In the genomic region with DNA sequence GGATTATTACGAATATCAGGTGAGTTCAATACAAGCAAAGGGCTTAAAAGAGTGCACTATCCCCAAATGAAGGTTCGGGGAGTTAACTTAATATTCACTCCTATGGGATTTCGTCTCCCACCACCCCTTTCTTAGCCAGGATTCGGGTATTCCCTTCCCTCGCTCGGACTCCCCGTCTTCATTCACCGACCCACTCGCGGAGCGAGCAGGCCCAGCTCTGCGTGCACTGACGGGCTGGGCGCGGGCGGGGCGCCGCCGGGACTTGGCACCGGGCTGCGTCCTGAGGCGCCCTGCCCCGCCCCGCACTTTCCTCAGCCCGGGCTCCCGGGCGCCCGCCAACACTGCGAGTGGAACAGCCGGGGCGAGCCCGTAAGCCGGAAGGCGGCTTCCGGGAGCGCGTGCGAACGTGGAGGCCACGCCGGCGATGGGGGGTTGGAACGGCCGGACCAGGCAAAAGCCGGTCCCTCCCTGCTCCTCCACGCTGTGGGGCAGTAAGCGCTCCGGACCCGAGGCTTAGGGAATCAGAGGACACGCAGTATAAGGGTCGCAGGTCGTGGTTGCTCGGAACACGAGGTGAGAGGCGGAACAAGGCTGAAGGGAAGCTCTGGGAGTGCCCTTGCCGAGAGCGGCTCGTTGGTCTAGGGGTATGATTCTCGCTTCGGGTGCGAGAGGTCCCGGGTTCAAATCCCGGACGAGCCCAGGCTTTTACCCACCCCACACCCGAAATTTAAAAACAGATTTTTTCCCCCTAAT, we compare ENCODE assay signal across 1 cellular context.
A peak's percentile ranks its signal among the peaks of the same experiment; 100 is the strongest.
TF ChIP-seq lines count a peak whose summit lies in the region.

No MANE protein-coding gene starts in this region.

TF ChIP-seq in HepG2, 621 proteins besides CTCF, POLR2A, EP300 and RAD21 (continued from another document and continues in another):
- TF ChIP-seq, protein P1, sequence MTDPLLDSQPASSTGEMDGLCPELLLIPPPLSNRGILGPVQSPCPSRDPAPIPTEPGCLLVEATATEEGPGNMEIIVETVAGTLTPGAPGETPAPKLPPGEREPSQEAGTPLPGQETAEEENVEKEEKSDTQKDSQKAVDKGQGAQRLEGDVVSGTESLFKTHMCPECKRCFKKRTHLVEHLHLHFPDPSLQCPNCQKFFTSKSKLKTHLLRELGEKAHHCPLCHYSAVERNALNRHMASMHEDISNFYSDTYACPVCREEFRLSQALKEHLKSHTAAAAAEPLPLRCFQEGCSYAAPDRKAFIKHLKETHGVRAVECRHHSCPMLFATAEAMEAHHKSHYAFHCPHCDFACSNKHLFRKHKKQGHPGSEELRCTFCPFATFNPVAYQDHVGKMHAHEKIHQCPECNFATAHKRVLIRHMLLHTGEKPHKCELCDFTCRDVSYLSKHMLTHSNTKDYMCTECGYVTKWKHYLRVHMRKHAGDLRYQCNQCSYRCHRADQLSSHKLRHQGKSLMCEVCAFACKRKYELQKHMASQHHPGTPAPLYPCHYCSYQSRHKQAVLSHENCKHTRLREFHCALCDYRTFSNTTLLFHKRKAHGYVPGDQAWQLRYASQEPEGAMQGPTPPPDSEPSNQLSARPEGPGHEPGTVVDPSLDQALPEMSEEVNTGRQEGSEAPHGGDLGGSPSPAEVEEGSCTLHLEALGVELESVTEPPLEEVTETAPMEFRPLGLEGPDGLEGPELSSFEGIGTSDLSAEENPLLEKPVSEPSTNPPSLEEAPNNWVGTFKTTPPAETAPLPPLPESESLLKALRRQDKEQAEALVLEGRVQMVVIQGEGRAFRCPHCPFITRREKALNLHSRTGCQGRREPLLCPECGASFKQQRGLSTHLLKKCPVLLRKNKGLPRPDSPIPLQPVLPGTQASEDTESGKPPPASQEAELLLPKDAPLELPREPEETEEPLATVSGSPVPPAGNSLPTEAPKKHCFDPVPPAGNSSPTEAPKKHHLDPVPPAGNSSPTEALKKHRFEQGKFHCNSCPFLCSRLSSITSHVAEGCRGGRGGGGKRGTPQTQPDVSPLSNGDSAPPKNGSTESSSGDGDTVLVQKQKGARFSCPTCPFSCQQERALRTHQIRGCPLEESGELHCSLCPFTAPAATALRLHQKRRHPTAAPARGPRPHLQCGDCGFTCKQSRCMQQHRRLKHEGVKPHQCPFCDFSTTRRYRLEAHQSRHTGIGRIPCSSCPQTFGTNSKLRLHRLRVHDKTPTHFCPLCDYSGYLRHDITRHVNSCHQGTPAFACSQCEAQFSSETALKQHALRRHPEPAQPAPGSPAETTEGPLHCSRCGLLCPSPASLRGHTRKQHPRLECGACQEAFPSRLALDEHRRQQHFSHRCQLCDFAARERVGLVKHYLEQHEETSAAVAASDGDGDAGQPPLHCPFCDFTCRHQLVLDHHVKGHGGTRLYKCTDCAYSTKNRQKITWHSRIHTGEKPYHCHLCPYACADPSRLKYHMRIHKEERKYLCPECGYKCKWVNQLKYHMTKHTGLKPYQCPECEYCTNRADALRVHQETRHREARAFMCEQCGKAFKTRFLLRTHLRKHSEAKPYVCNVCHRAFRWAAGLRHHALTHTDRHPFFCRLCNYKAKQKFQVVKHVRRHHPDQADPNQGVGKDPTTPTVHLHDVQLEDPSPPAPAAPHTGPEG (CRISPR knock-in tag; IDR thresholded peaks at IDR 0.05): no peak; the same call in 1 of the 2 replicates
- no peak; the same call in 1 of the 2 replicates for TF ChIP-seq GATAD1 (CRISPR knock-in tag; IDR thresholded peaks at IDR 0.05)
- peak; percentile 58 for TF ChIP-seq KAT8 (CRISPR knock-in tag; IDR thresholded peaks at IDR 0.05)
- TF ChIP-seq, protein P2, sequence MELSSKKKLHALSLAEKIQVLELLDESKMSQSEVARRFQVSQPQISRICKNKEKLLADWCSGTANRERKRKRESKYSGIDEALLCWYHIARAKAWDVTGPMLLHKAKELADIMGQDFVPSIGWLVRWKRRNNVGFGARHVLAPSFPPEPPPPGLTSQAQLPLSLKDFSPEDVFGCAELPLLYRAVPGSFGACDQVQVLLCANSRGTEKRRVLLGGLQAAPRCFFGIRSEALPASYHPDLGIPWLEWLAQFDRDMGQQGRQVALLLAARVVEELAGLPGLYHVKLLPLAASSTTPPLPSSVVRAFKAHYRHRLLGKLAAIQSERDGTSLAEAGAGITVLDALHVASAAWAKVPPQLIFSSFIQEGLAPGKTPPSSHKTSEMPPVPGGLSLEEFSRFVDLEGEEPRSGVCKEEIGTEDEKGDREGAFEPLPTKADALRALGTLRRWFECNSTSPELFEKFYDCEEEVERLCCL (CRISPR knock-in tag; IDR thresholded peaks at IDR 0.05; ENCODE audit: borderline replicate concordance): no peak
- TF ChIP-seq, protein P3, sequence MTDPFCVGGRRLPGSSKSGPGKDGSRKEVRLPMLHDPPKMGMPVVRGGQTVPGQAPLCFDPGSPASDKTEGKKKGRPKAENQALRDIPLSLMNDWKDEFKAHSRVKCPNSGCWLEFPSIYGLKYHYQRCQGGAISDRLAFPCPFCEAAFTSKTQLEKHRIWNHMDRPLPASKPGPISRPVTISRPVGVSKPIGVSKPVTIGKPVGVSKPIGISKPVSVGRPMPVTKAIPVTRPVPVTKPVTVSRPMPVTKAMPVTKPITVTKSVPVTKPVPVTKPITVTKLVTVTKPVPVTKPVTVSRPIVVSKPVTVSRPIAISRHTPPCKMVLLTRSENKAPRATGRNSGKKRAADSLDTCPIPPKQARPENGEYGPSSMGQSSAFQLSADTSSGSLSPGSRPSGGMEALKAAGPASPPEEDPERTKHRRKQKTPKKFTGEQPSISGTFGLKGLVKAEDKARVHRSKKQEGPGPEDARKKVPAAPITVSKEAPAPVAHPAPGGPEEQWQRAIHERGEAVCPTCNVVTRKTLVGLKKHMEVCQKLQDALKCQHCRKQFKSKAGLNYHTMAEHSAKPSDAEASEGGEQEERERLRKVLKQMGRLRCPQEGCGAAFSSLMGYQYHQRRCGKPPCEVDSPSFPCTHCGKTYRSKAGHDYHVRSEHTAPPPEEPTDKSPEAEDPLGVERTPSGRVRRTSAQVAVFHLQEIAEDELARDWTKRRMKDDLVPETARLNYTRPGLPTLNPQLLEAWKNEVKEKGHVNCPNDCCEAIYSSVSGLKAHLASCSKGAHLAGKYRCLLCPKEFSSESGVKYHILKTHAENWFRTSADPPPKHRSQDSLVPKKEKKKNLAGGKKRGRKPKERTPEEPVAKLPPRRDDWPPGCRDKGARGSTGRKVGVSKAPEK (CRISPR knock-in tag; IDR thresholded peaks at IDR 0.05; ENCODE audit: borderline replicate concordance): no peak
- TF ChIP-seq, protein P4, sequence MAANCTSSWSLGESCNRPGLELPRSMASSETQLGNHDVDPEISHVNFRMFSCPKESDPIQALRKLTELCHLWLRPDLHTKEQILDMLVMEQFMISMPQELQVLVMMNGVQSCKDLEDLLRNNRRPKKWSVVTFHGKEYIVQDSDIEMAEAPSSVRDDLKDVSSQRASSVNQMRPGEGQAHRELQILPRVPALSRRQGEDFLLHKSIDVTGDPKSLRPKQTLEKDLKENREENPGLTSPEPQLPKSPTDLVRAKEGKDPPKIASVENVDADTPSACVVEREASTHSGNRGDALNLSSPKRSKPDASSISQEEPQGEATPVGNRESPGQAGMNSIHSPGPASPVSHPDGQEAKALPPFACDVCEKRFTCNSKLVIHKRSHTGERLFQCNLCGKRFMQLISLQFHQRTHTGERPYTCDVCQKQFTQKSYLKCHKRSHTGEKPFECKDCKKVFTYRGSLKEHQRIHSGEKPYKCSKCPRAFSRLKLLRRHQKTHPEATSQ (CRISPR knock-in tag; IDR thresholded peaks at IDR 0.05; ENCODE audit: borderline replicate concordance): peak; percentile 88
- peak; percentile 95 for TF ChIP-seq REL (CRISPR knock-in tag; conservative IDR thresholded peaks at IDR 0.05)
- TF ChIP-seq ZNF282 (IDR thresholded peaks at IDR 0.05; ENCODE audit: partially characterized antibody): no peak
- TF ChIP-seq, protein P5, sequence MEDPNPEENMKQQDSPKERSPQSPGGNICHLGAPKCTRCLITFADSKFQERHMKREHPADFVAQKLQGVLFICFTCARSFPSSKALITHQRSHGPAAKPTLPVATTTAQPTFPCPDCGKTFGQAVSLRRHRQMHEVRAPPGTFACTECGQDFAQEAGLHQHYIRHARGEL (CRISPR knock-in tag; IDR thresholded peaks at IDR 0.05): no peak
- no peak for TF ChIP-seq ZSCAN31 (CRISPR knock-in tag; IDR thresholded peaks at IDR 0.05; ENCODE audit: low read depth)
- peak; percentile 77; the same call in 1 of the 2 replicates for TF ChIP-seq TOE1 (CRISPR knock-in tag; IDR thresholded peaks at IDR 0.05)
- TF ChIP-seq, protein P6, sequence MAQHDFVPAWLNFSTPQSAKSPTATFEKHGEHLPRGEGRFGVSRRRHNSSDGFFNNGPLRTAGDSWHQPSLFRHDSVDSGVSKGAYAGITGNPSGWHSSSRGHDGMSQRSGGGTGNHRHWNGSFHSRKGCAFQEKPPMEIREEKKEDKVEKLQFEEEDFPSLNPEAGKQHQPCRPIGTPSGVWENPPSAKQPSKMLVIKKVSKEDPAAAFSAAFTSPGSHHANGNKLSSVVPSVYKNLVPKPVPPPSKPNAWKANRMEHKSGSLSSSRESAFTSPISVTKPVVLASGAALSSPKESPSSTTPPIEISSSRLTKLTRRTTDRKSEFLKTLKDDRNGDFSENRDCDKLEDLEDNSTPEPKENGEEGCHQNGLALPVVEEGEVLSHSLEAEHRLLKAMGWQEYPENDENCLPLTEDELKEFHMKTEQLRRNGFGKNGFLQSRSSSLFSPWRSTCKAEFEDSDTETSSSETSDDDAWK (CRISPR knock-in tag; IDR thresholded peaks at IDR 0.05): no peak
- TF ChIP-seq SMAD9 (CRISPR knock-in tag; IDR thresholded peaks at IDR 0.05): no peak
- no peak for TF ChIP-seq RAD51 (IDR thresholded peaks at IDR 0.05; ENCODE audit: borderline replicate concordance)
- TF ChIP-seq, protein P7, sequence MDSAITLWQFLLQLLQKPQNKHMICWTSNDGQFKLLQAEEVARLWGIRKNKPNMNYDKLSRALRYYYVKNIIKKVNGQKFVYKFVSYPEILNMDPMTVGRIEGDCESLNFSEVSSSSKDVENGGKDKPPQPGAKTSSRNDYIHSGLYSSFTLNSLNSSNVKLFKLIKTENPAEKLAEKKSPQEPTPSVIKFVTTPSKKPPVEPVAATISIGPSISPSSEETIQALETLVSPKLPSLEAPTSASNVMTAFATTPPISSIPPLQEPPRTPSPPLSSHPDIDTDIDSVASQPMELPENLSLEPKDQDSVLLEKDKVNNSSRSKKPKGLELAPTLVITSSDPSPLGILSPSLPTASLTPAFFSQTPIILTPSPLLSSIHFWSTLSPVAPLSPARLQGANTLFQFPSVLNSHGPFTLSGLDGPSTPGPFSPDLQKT (CRISPR knock-in tag; IDR thresholded peaks at IDR 0.05; ENCODE audit: borderline replicate concordance): peak; percentile 12; the same call in 1 of the 2 replicates
- TF ChIP-seq, protein P8, sequence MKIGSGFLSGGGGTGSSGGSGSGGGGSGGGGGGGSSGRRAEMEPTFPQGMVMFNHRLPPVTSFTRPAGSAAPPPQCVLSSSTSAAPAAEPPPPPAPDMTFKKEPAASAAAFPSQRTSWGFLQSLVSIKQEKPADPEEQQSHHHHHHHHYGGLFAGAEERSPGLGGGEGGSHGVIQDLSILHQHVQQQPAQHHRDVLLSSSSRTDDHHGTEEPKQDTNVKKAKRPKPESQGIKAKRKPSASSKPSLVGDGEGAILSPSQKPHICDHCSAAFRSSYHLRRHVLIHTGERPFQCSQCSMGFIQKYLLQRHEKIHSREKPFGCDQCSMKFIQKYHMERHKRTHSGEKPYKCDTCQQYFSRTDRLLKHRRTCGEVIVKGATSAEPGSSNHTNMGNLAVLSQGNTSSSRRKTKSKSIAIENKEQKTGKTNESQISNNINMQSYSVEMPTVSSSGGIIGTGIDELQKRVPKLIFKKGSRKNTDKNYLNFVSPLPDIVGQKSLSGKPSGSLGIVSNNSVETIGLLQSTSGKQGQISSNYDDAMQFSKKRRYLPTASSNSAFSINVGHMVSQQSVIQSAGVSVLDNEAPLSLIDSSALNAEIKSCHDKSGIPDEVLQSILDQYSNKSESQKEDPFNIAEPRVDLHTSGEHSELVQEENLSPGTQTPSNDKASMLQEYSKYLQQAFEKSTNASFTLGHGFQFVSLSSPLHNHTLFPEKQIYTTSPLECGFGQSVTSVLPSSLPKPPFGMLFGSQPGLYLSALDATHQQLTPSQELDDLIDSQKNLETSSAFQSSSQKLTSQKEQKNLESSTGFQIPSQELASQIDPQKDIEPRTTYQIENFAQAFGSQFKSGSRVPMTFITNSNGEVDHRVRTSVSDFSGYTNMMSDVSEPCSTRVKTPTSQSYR (CRISPR knock-in tag; IDR thresholded peaks at IDR 0.05; ENCODE audit: borderline replicate concordance): peak; percentile 50; the same call in 1 of the 2 replicates
- 0 out of 2 replicates have a peak, but pooled peaks have one; percentile 31 for TF ChIP-seq ZNF263 (CRISPR knock-in tag; IDR thresholded peaks at IDR 0.05)
- 0 out of 2 replicates have a peak, but pooled peaks have one; percentile 16 for TF ChIP-seq ZNF766 (CRISPR knock-in tag; IDR thresholded peaks at IDR 0.05; ENCODE audit: borderline replicate concordance)
- peak; percentile 82 for TF ChIP-seq KDM1A (CRISPR knock-in tag; IDR thresholded peaks at IDR 0.05)
- TF ChIP-seq, protein P9, sequence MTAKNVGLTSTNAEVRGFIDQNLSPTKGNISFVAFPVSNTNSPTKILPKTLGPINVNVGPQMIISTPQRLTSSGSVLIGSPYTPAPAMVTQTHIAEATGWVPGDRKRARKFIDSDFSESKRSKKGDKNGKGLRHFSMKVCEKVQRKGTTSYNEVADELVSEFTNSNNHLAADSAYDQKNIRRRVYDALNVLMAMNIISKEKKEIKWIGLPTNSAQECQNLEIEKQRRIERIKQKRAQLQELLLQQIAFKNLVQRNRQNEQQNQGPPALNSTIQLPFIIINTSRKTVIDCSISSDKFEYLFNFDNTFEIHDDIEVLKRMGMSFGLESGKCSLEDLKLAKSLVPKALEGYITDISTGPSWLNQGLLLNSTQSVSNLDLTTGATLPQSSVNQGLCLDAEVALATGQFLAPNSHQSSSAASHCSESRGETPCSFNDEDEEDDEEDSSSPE (CRISPR knock-in tag; IDR thresholded peaks at IDR 0.05): peak; percentile 76
- 0 out of 2 replicates have a peak, but pooled peaks have one; percentile 52 for TF ChIP-seq ZBTB38 (CRISPR knock-in tag; IDR thresholded peaks at IDR 0.05)
- peak; percentile 91 for TF ChIP-seq RNF2 (conservative IDR thresholded peaks at IDR 0.05; ENCODE audit: low read depth)
- no peak for TF ChIP-seq SOX6 (IDR thresholded peaks at IDR 0.05)
- 0 out of 2 replicates have a peak, but pooled peaks have one; percentile 12 for TF ChIP-seq SOX6 (CRISPR knock-in tag; IDR thresholded peaks at IDR 0.05)
- 0 out of 2 replicates have a peak, but pooled peaks have one; percentile 42 for TF ChIP-seq ZNF792 (CRISPR knock-in tag; IDR thresholded peaks at IDR 0.05)
- TF ChIP-seq ZFP90 (CRISPR knock-in tag; IDR thresholded peaks at IDR 0.05; ENCODE audit: borderline replicate concordance): no peak; the same call in 1 of the 2 replicates
- peak; percentile 83; the same call in 1 of the 2 replicates for TF ChIP-seq ZNF501 (CRISPR knock-in tag; IDR thresholded peaks at IDR 0.05)
